22 cellular contexts compared by ENCODE assay signal in the genomic region with DNA sequence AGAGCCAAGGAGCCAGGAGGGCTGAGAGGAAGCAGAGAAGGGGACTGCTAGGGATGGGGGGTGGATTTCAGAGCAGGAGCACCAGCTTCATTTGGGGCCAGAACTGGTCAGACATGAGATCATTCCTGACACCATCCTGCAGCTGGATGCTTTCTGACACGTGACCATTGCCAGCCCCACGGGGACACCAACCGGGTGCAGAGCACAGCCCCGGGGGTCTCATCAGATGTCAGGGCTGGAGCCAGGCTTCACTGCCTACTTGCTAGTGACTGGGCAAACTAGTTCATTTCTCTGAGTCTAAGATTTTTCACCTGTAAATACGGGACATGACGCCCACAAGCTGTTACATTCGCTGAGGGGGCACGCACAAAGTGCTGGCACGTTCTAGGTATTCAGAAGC.
"Had no signal": no experiment of that assay in that cellular context is flagged by ENCODE, and none has a peak within 500 bp of the region (broad histone marks: within the 10 kb centered on the region; RNA-seq: fewer than 3 reads in every experiment).

No MANE protein-coding gene starts in this region.

- H3K9me3 Mint-ChIP-seq: natural killer cell; stimulated activated naive B cell treated with anti-CD40 and anti-IgM and Interleukin-4, amounts not matched to agents 10 μg/mL and 1 μg/mL and 100 μg/mL, for 72 hours; stimulated activated naive CD8-positive, alpha-beta T cell treated with anti-CD3 and anti-CD28 coated beads, Interleukin-15, Interleukin-2, amounts not matched to agents 100 ng/mL and 50 ng/mL, for 24 hours had no signal

- ATAC-seq: esophagus mucosa; natural killer cell; psoas muscle; stimulated activated naive B cell treated with anti-CD40 and anti-IgM and Interleukin-4, amounts not matched to agents 10 μg/mL and 1 μg/mL and 100 μg/mL, for 72 hours had no signal

- H3K36me3 ChIP-seq: breast epithelium, heart right ventricle, spleen, thyroid gland had no signal

- H3K4me3 ChIP-seq: breast epithelium, dorsolateral prefrontal cortex, heart right ventricle, psoas muscle, skin epidermis, spleen, thyroid gland had no signal

- H3K9ac ChIP-seq: parathyroid adenoma had no signal

- H3K36me3 Mint-ChIP-seq: natural killer cell; stimulated activated naive B cell treated with anti-CD40 and anti-IgM and Interleukin-4, amounts not matched to agents 10 μg/mL and 1 μg/mL and 100 μg/mL, for 72 hours had no signal

- H3K4me1 Mint-ChIP-seq: stimulated activated naive B cell treated with anti-CD40 and anti-IgM and Interleukin-4, amounts not matched to agents 10 μg/mL and 1 μg/mL and 100 μg/mL, for 72 hours had no signal

- H3K27me3 Mint-ChIP-seq: stimulated activated naive CD8-positive, alpha-beta T cell treated with anti-CD3 and anti-CD28 coated beads, Interleukin-15, Interleukin-2, amounts not matched to agents 100 ng/mL and 50 ng/mL, for 24 hours had no signal

- H3K4me1 ChIP-seq: breast epithelium, heart right ventricle, parathyroid adenoma, psoas muscle, spleen, thyroid gland had no signal

- H3K27me3 ChIP-seq: breast epithelium, dorsolateral prefrontal cortex, heart right ventricle, thyroid gland had no signal

- H3K27ac Mint-ChIP-seq: natural killer cell; stimulated activated naive B cell treated with anti-CD40 and anti-IgM and Interleukin-4, amounts not matched to agents 10 μg/mL and 1 μg/mL and 100 μg/mL, for 72 hours; stimulated activated naive CD8-positive, alpha-beta T cell treated with anti-CD3 and anti-CD28 coated beads, Interleukin-15, Interleukin-2, amounts not matched to agents 100 ng/mL and 50 ng/mL, for 24 hours had no signal

- H3K27ac ChIP-seq: breast epithelium, dorsolateral prefrontal cortex, epithelial cell of prostate, heart right ventricle, parathyroid adenoma, psoas muscle, skin epidermis, spleen, thyroid gland had no signal

- DNase-seq: cerebellar nuclear complex; cortex of kidney; effector CD4-positive, alpha-beta T cell; foreskin fibroblast; glutamatergic neuron; heart right ventricle; hippocampal formation; mesenchymal stem cell; natural killer cell; psoas muscle; spleen; stimulated activated CD4-positive, alpha-beta T cell treated with anti-CD3 and anti-CD28 coated beads, Interleukin-2, amount 100 ng/mL, for 48 hours; stimulated activated naive B cell treated with anti-CD40 and anti-IgM and Interleukin-4, amounts not matched to agents 10 μg/mL and 1 μg/mL and 100 μg/mL, for 72 hours; thyroid gland; trophoblast cell had no signal

- H3K9me3 ChIP-seq: breast epithelium, heart right ventricle, psoas muscle, spleen, thyroid gland had no signal

- H3K4me3 Mint-ChIP-seq: natural killer cell; stimulated activated naive B cell treated with anti-CD40 and anti-IgM and Interleukin-4, amounts not matched to agents 10 μg/mL and 1 μg/mL and 100 μg/mL, for 72 hours; stimulated activated naive CD8-positive, alpha-beta T cell treated with anti-CD3 and anti-CD28 coated beads, Interleukin-15, Interleukin-2, amounts not matched to agents 100 ng/mL and 50 ng/mL, for 24 hours had no signal
